Comparison of ENCODE assay signal across 27 cellular contexts in genomic region chr13:94305033-94305432, GRCh38.
DNase-seq lines count a peak whose midpoint lies in the region; FAIRE-seq and TF ChIP-seq lines count a peak whose summit lies in the region.
"Had no signal": no experiment of that assay in that cellular context is flagged by ENCODE, and none has a peak within 500 bp of the region (broad histone marks: within the 10 kb centered on the region; RNA-seq: fewer than 3 reads in every experiment).

No MANE protein-coding gene starts in this region.

- H3K27me3 ChIP-seq in hepatocyte (no peaks in the 10 kb centered on the region), osteoblast (ENCODE audit: insufficient read depth, low read length) (no peaks in the 10 kb centered on the region)
- H3K27me3 ChIP-seq: BLaER1 treated with 17β-estradiol and CSF1 and Interleukin-3, amounts not matched to agents 10 nM and 100 nM; dorsolateral prefrontal cortex; gastrocnemius medialis; right atrium auricular region; stomach; vagina had no signal

- no peaks in the 10 kb centered on the region for H3K9me2 ChIP-seq in hepatocyte (replicated peaks; ENCODE audit: insufficient read depth)
- no peaks in the 10 kb centered on the region for H3K9me2 ChIP-seq in OCI-LY7 (ENCODE audit: insufficient read depth, low read length)

- H3K79me2 ChIP-seq in hepatocyte, result no peaks in the 10 kb centered on the region
- no peaks in the 10 kb centered on the region for H3K79me2 ChIP-seq in osteoblast (ENCODE audit: insufficient read depth, low read length)
- H3K79me2 ChIP-seq in OCI-LY7 (ENCODE audit: insufficient read depth, low read depth, low read length), result no peaks in the 10 kb centered on the region

- H2AFZ ChIP-seq in hepatocyte, result no peak overlapping the region
- H2AFZ ChIP-seq in osteoblast (ENCODE audit: low read length), result no peak overlapping the region
- no peak overlapping the region for H2AFZ ChIP-seq in OCI-LY7 (ENCODE audit: low read length)
- H2AFZ ChIP-seq: neural progenitor cell had no signal

- TF ChIP-seq POLR2A in GM12892 (IDR thresholded peaks at IDR 0.05; ENCODE audit: low read depth, low read length), result no peak

- no peaks in the 10 kb centered on the region for H3K9me3 ChIP-seq in SK-N-MC (ENCODE audit: low read depth, low read length)
- no peaks in the 10 kb centered on the region for H3K9me3 ChIP-seq in hepatocyte (ENCODE audit: low read depth)
- H3K9me3 ChIP-seq in osteoblast (ENCODE audit: low read depth, low read length), result no peaks in the 10 kb centered on the region
- H3K9me3 ChIP-seq in OCI-LY7 (ENCODE audit: low read length), result no peaks in the 10 kb centered on the region
- H3K9me3 ChIP-seq: gastrocnemius medialis, right atrium auricular region, stomach, vagina had no signal

- CTCF ChIA-PET in OCI-LY7 (lab: Charles Lee; ENCODE audit: unreplicated experiment), result no interaction called here

- no peak overlapping the region for H3K9ac ChIP-seq in SK-N-MC (ENCODE audit: insufficient read length)
- H3K9ac ChIP-seq: BLaER1 treated with 17β-estradiol and CSF1 and Interleukin-3, amounts not matched to agents 10 nM and 100 nM; neural progenitor cell had no signal

- DNase-seq in GM12892 (ENCODE audit: insufficient read length), result no peak
- no peak for DNase-seq in SK-N-MC (ENCODE audit: low read depth, low spot score)
- no peak for DNase-seq in hepatocyte (ENCODE audit: low spot score)
- no peak for DNase-seq in osteoblast (ENCODE audit: insufficient read length, low spot score, missing footprints)
- DNase-seq in activated T-cell treated with anti-CD3 and anti-CD28 coated beads for 4 hours, result no peak
- no peak for DNase-seq in OCI-LY7 (ENCODE audit: low spot score)
- DNase-seq in stimulated activated CD4-positive, alpha-beta T cell treated with anti-CD3 and anti-CD28 coated beads, Interleukin-4, amount 100 ng/mL, for 1 hour, result no peak
- DNase-seq: activated CD4-positive, alpha-beta memory T cell treated with anti-CD3 and anti-CD28 coated beads for 36 hours; activated CD4-positive, alpha-beta T cell treated with anti-CD3 and anti-CD28 coated beads for 1 hour; activated CD8-positive, alpha-beta memory T cell treated with anti-CD3 and anti-CD28 coated beads, Interleukin-2, amount 50 U/mL, for 4 hours; activated naive CD4-positive, alpha-beta T cell treated with Interleukin-2 at 50 U/mL for 16 hours; DMS153; dorsolateral prefrontal cortex; hippocampal formation; KBM-7; MM.1S; NCI-H1417 treated with DMSO at 0.1 percent for 48 hours; NCI-H345; NCI-H748 treated with DMSO at 0.1 percent for 48 hours; posterior cingulate gyrus; stomach; T-helper 17 cell had no signal

- POLR2A ChIA-PET in OCI-LY7 (lab: Charles Lee), result no interaction called here

- no peaks in the 10 kb centered on the region for H4K20me1 ChIP-seq in hepatocyte (ENCODE audit: insufficient read depth, poor library complexity, severe bottlenecking)
- no peaks in the 10 kb centered on the region for H4K20me1 ChIP-seq in osteoblast (ENCODE audit: insufficient read depth, low read length)
- no peaks in the 10 kb centered on the region for H4K20me1 ChIP-seq in OCI-LY7 (ENCODE audit: insufficient read depth, low read length)
- H4K20me1 ChIP-seq: BLaER1 treated with 17β-estradiol and CSF1 and Interleukin-3, amounts not matched to agents 10 nM and 100 nM had no signal

- no peak overlapping the region for H3K4me3 ChIP-seq in SK-N-MC
- no peak overlapping the region for H3K4me3 ChIP-seq in hepatocyte
- H3K4me3 ChIP-seq in osteoblast (ENCODE audit: insufficient read depth, low read length), result no peak overlapping the region
- no peak overlapping the region for H3K4me3 ChIP-seq in OCI-LY7 (ENCODE audit: low read depth, low read length, poor library complexity, severe bottlenecking)
- H3K4me3 ChIP-seq: BLaER1 treated with 17β-estradiol and CSF1 and Interleukin-3, amounts not matched to agents 10 nM and 100 nM; dorsolateral prefrontal cortex; gastrocnemius medialis; neural progenitor cell; right atrium auricular region; stomach; vagina had no signal

- FAIRE-seq in GM12892 (lab: Jason Lieb, UNC), result peak; percentile 24

- TF ChIP-seq CTCF in hepatocyte (IDR thresholded peaks at IDR 0.05; ENCODE audit: poor library complexity), result no peak
- no peak for TF ChIP-seq CTCF in osteoblast (IDR thresholded peaks at IDR 0.05; ENCODE audit: extremely low read depth, low read depth, low read length)
- TF ChIP-seq CTCF in OCI-LY7 (conservative IDR thresholded peaks at IDR 0.05; ENCODE audit: low read length), result no peak

- no TSS peak for BruUV-seq in OCI-LY7 (replicated peaks; lab: Mats Ljungman, UMichigan)

- no peak overlapping the region for H3K4me2 ChIP-seq in hepatocyte
- H3K4me2 ChIP-seq in osteoblast (ENCODE audit: insufficient read depth, low read length), result peak overlapping the region; percentile 18
- H3K4me2 ChIP-seq in OCI-LY7 (ENCODE audit: low read length), result no peak overlapping the region
- H3K4me2 ChIP-seq: BLaER1 treated with 17β-estradiol and CSF1 and Interleukin-3, amounts not matched to agents 10 nM and 100 nM; neural progenitor cell had no signal

- intact Hi-C loops in OCI-LY7 (cut with micrococcal nuclease; ENCODE audit: unreplicated experiment), result no loop called here

- peak overlapping the region; percentile 25; the same call in 1 of the 2 replicates for H3K27ac ChIP-seq in SK-N-MC
- H3K27ac ChIP-seq in hepatocyte, result peak overlapping the region; percentile 75
- H3K27ac ChIP-seq in osteoblast (ENCODE audit: low read depth, low read length), result peak overlapping the region; percentile 66
- no peak overlapping the region for H3K27ac ChIP-seq in OCI-LY7 (ENCODE audit: low read depth, low read length, poor library complexity, severe bottlenecking)
- H3K27ac ChIP-seq: BLaER1 treated with 17β-estradiol and CSF1 and Interleukin-3, amounts not matched to agents 10 nM and 100 nM; dorsolateral prefrontal cortex; neural progenitor cell; right atrium auricular region; stomach; vagina had no signal

- H3K36me3 ChIP-seq in SK-N-MC (ENCODE audit: insufficient read depth, low read length) (no peaks in the 10 kb centered on the region), hepatocyte (replicated peaks; ENCODE audit: insufficient read depth, low read depth) (no peaks in the 10 kb centered on the region), osteoblast (ENCODE audit: insufficient read depth, low read length) (no peaks in the 10 kb centered on the region), OCI-LY7 (ENCODE audit: insufficient read depth, low read length) (no peaks in the 10 kb centered on the region)
- H3K36me3 ChIP-seq: BLaER1 treated with 17β-estradiol and CSF1 and Interleukin-3, amounts not matched to agents 10 nM and 100 nM; gastrocnemius medialis; neural progenitor cell; right atrium auricular region; stomach; vagina had no signal

- peaks cover 20% of the 10 kb centered on the region for H3K4me1 ChIP-seq in hepatocyte (ENCODE audit: insufficient read depth)
- peaks cover 29% of the 10 kb centered on the region for H3K4me1 ChIP-seq in osteoblast (ENCODE audit: insufficient read depth, low read length)
- H3K4me1 ChIP-seq in OCI-LY7 (ENCODE audit: insufficient read depth, low read length, poor library complexity, severe bottlenecking), result no peaks in the 10 kb centered on the region
- H3K4me1 ChIP-seq: BLaER1 treated with 17β-estradiol and CSF1 and Interleukin-3, amounts not matched to agents 10 nM and 100 nM; right atrium auricular region; vagina had no signal

- whole genome bisulfite sequencing in hepatocyte (ENCODE audit: low lambda C conversion rate, missing lambda C conversion rate), result 53% methylated on average over 2 of the region's 2 CpGs
